Comparison of ENCODE assay signal across 31 cellular contexts in genomic region chr17:1946021-1946932, GRCh38.
DNase-seq lines count a peak whose midpoint lies in the region; ATAC-seq, FAIRE-seq and TF ChIP-seq lines count a peak whose summit lies in the region.
"Had no signal": no experiment of that assay in that cellular context is flagged by ENCODE, and none has a peak within 500 bp of the region (broad histone marks: within the 10 kb centered on the region; RNA-seq: fewer than 3 reads in every experiment).

No MANE protein-coding gene starts in this region.

- H3K27ac ChIP-seq in osteoblast (ENCODE audit: low read depth, low read length) (no peak overlapping the region), aorta (ENCODE audit: low read depth in 1 of 2, low read length in 2 of 2) (no peak overlapping the region)
- H3K27ac ChIP-seq: epithelial cell of prostate, lower lobe of right lung, suprapubic skin, upper lobe of right lung had no signal

- no peaks in the 10 kb centered on the region for H3K36me3 ChIP-seq in osteoblast (ENCODE audit: insufficient read depth, low read length)
- H3K36me3 ChIP-seq in aorta (ENCODE audit: control insufficient read depth in 1 of 2, insufficient read depth in 2 of 2, low read length in 1 of 2): no peaks in the 10 kb centered on the region
- H3K36me3 ChIP-seq: lower lobe of right lung, suprapubic skin, upper lobe of right lung had no signal

- no peak for DNase-seq in GM12891 (ENCODE audit: insufficient read length, low spot score)
- DNase-seq in WTC11 (ENCODE audit: low spot score): no peak
- no peak for DNase-seq in left lobe of liver (ENCODE audit: low spot score)
- DNase-seq in osteoblast (ENCODE audit: insufficient read length, low spot score, missing footprints): peak; percentile 80
- no peak for DNase-seq in T-helper 2 cell treated with Interferon-gamma antibody and Interleukin-4, amounts not matched to agents 5 μg/mL and 100 μg/mL, for 36 hours (ENCODE audit: low spot score)
- no peak for DNase-seq in aorta
- DNase-seq in SHP77 treated with DMSO at 0.1 percent for 48 hours (lab: John Stamatoyannopoulos, UW): no peak
- DNase-seq: activated CD4-positive, alpha-beta memory T cell treated with anti-CD3 and anti-CD28 coated beads, Interleukin-2, amount 10 ng/mL, durations not matched to agents 7 days and 5 days; activated CD4-positive, alpha-beta T cell treated with anti-CD3 and anti-CD28 coated beads for 1 hour; activated CD8-positive, alpha-beta memory T cell treated with anti-CD3 and anti-CD28 coated beads, Interleukin-2, amount 50 U/mL, for 48 hours; CD4-positive, alpha-beta T cell; effector CD4-positive, alpha-beta T cell; EL; lower lobe of right lung; NCI-H1105 treated with DMSO at 0.1 percent for 48 hours; NCI-H2029; NCI-H526 treated with DMSO at 0.1 percent for 48 hours; SK-N-SH; stimulated activated naive CD4-positive, alpha-beta T cell; upper lobe of right lung had no signal

- intact Hi-C loops in aorta (cut with DNase I): no loop called here

- TF ChIP-seq CTCF in WTC11 (IDR thresholded peaks at IDR 0.05) (no peak), osteoblast (IDR thresholded peaks at IDR 0.05; ENCODE audit: extremely low read depth, low read depth, low read length) (no peak)

- no peak for TF ChIP-seq POLR2A in GM12891 (IDR thresholded peaks at IDR 0.05; ENCODE audit: low read depth, low read length)

- H3K4me1 ChIP-seq in osteoblast (ENCODE audit: insufficient read depth, low read length): no peaks in the 10 kb centered on the region
- no peaks in the 10 kb centered on the region for H3K4me1 ChIP-seq in aorta (ENCODE audit: control insufficient read depth in 1 of 2, insufficient read depth in 2 of 2, low read length in 2 of 2)
- H3K4me1 ChIP-seq: lower lobe of right lung, upper lobe of right lung had no signal

- no peaks in the 10 kb centered on the region for H3K9me3 Mint-ChIP-seq in WTC11
- H3K9me3 Mint-ChIP-seq in T-helper 2 cell treated with Interferon-gamma antibody and Interleukin-4, amounts not matched to agents 5 μg/mL and 100 μg/mL, for 36 hours: no peaks in the 10 kb centered on the region
- H3K9me3 Mint-ChIP-seq: activated CD4-positive, alpha-beta memory T cell treated with anti-CD3 and anti-CD28 coated beads, Interleukin-2, amount 10 ng/mL, durations not matched to agents 7 days and 5 days; activated naive CD4-positive, alpha-beta T cell treated with anti-CD3 and anti-CD28 coated beads, Interleukin-2, amount 50 U/mL, for 24 hours; activated T-helper 17 cell treated with anti-CD3 and anti-CD28 coated beads, Interleukin-2, amount 50 U/mL, for 72 hours; CD4-positive, alpha-beta T cell; neural crest cell; T-helper 1 cell treated with Interleukin-12 subunit alpha and Interleukin-12 subunit beta and Interleukin-4 antibody, amounts not matched to agents 30 μg/mL and 1 μg/mL, for 36 hours had no signal

- H3K27ac Mint-ChIP-seq in WTC11: peak overlapping the region; percentile 50
- H3K27ac Mint-ChIP-seq in T-helper 2 cell treated with Interferon-gamma antibody and Interleukin-4, amounts not matched to agents 5 μg/mL and 100 μg/mL, for 36 hours: no peak overlapping the region
- H3K27ac Mint-ChIP-seq: activated CD4-positive, alpha-beta memory T cell treated with anti-CD3 and anti-CD28 coated beads, Interleukin-2, amount 10 ng/mL, durations not matched to agents 7 days and 5 days; activated naive CD4-positive, alpha-beta T cell treated with anti-CD3 and anti-CD28 coated beads, Interleukin-2, amount 50 U/mL, for 24 hours; activated T-helper 17 cell treated with anti-CD3 and anti-CD28 coated beads, Interleukin-2, amount 50 U/mL, for 72 hours; CD4-positive, alpha-beta T cell; progenitor cell of endocrine pancreas had no signal

- no peaks in the 10 kb centered on the region for H3K36me3 Mint-ChIP-seq in WTC11
- no peaks in the 10 kb centered on the region for H3K36me3 Mint-ChIP-seq in T-helper 2 cell treated with Interferon-gamma antibody and Interleukin-4, amounts not matched to agents 5 μg/mL and 100 μg/mL, for 36 hours (ENCODE audit: low read depth)
- H3K36me3 Mint-ChIP-seq: activated naive CD4-positive, alpha-beta T cell treated with anti-CD3 and anti-CD28 coated beads, Interleukin-2, amount 50 U/mL, for 24 hours had no signal

- H3K27me3 ChIP-seq in osteoblast (ENCODE audit: insufficient read depth, low read length) (no peaks in the 10 kb centered on the region), aorta (ENCODE audit: control insufficient read depth in 1 of 2, insufficient read depth in 2 of 2, low read length in 1 of 2) (no peaks in the 10 kb centered on the region)
- H3K27me3 ChIP-seq: suprapubic skin, upper lobe of right lung had no signal

- H3K79me2 ChIP-seq in osteoblast (ENCODE audit: insufficient read depth, low read length): no peaks in the 10 kb centered on the region

- peak; percentile 69 for FAIRE-seq in GM12891 (lab: Jason Lieb, UNC)
- FAIRE-seq: astrocyte, keratinocyte, RCC 7860 had no signal

- H3K4me1 Mint-ChIP-seq in WTC11: no peaks in the 10 kb centered on the region
- no peaks in the 10 kb centered on the region for H3K4me1 Mint-ChIP-seq in T-helper 2 cell treated with Interferon-gamma antibody and Interleukin-4, amounts not matched to agents 5 μg/mL and 100 μg/mL, for 36 hours (ENCODE audit: low read depth)
- H3K4me1 Mint-ChIP-seq: activated CD4-positive, alpha-beta memory T cell treated with anti-CD3 and anti-CD28 coated beads, Interleukin-2, amount 10 ng/mL, durations not matched to agents 7 days and 5 days; activated naive CD4-positive, alpha-beta T cell treated with anti-CD3 and anti-CD28 coated beads, Interleukin-2, amount 50 U/mL, for 24 hours had no signal

- no peak overlapping the region for H2AFZ ChIP-seq in osteoblast (ENCODE audit: low read length)

- H3K4me2 ChIP-seq in osteoblast (ENCODE audit: insufficient read depth, low read length): no peak overlapping the region
- H3K4me2 ChIP-seq: SK-N-SH had no signal

- no peaks in the 10 kb centered on the region for H4K20me1 ChIP-seq in osteoblast (ENCODE audit: insufficient read depth, low read length)

- H3K4me3 Mint-ChIP-seq in WTC11: no peak overlapping the region
- no peak overlapping the region for H3K4me3 Mint-ChIP-seq in T-helper 2 cell treated with Interferon-gamma antibody and Interleukin-4, amounts not matched to agents 5 μg/mL and 100 μg/mL, for 36 hours
- H3K4me3 Mint-ChIP-seq: activated CD4-positive, alpha-beta memory T cell treated with anti-CD3 and anti-CD28 coated beads, Interleukin-2, amount 10 ng/mL, durations not matched to agents 7 days and 5 days; activated naive CD4-positive, alpha-beta T cell treated with anti-CD3 and anti-CD28 coated beads, Interleukin-2, amount 50 U/mL, for 24 hours; activated T-helper 17 cell treated with anti-CD3 and anti-CD28 coated beads, Interleukin-2, amount 50 U/mL, for 72 hours; CD4-positive, alpha-beta T cell; neural crest cell; T-helper 1 cell treated with Interleukin-12 subunit alpha and Interleukin-12 subunit beta and Interleukin-4 antibody, amounts not matched to agents 30 μg/mL and 1 μg/mL, for 36 hours had no signal

- H3K9me3 ChIP-seq in osteoblast (ENCODE audit: low read depth, low read length) (no peaks in the 10 kb centered on the region), aorta (ENCODE audit: control insufficient read depth, low read length) (no peaks in the 10 kb centered on the region)
- H3K9me3 ChIP-seq: lower lobe of right lung, SK-N-SH, suprapubic skin, upper lobe of right lung had no signal

- CTCF ChIA-PET in WTC11 (lab: Charles Lee): no interaction called here

- no peak overlapping the region for H3K4me3 ChIP-seq in osteoblast (ENCODE audit: insufficient read depth, low read length)
- no peak overlapping the region for H3K4me3 ChIP-seq in aorta (ENCODE audit: low read length in 2 of 2)
- H3K4me3 ChIP-seq: lower lobe of right lung, suprapubic skin, upper lobe of right lung had no signal

- POLR2A ChIA-PET in WTC11 (lab: Charles Lee): no interaction called here

- ATAC-seq in WTC11 (no peak), left lobe of liver (peak; percentile 69), aorta (ENCODE audit: low FRiP score) (no peak)
- ATAC-seq: activated T-helper 17 cell treated with anti-CD3 and anti-CD28 coated beads, Interleukin-2, amount 50 U/mL, for 72 hours; sciatic nerve had no signal

- WGBS in aorta, 2 donors: 92% methylated on average over 20 of the region's 20 CpGs

- no peaks in the 10 kb centered on the region; the same call in 1 of the 2 replicates for H3K27me3 Mint-ChIP-seq in WTC11 (ENCODE audit: low read depth)
- no peaks in the 10 kb centered on the region for H3K27me3 Mint-ChIP-seq in T-helper 2 cell treated with Interferon-gamma antibody and Interleukin-4, amounts not matched to agents 5 μg/mL and 100 μg/mL, for 36 hours (ENCODE audit: low read depth)
- H3K27me3 Mint-ChIP-seq: activated CD4-positive, alpha-beta memory T cell treated with anti-CD3 and anti-CD28 coated beads, Interleukin-2, amount 10 ng/mL, durations not matched to agents 7 days and 5 days; activated naive CD4-positive, alpha-beta T cell treated with anti-CD3 and anti-CD28 coated beads, Interleukin-2, amount 50 U/mL, for 24 hours; activated T-helper 17 cell treated with anti-CD3 and anti-CD28 coated beads, Interleukin-2, amount 50 U/mL, for 72 hours; CD4-positive, alpha-beta T cell; progenitor cell of endocrine pancreas had no signal

TF ChIP-seq in GM12891, 5 proteins besides CTCF, POLR2A, EP300 and RAD21:
- TF ChIP-seq PAX5 (IDR thresholded peaks at IDR 0.05; ENCODE audit: insufficient read depth, low read length, severe bottlenecking) (no peak), POLR2AphosphoS5 (IDR thresholded peaks at IDR 0.05; ENCODE audit: low read depth, low read length) (no peak), POU2F2 (IDR thresholded peaks at IDR 0.05; ENCODE audit: low read depth, low read length) (no peak), SPI1 (IDR thresholded peaks at IDR 0.05; ENCODE audit: low read depth, low read length) (no peak), TAF1 (IDR thresholded peaks at IDR 0.05; ENCODE audit: low read depth, low read length) (no peak)

TF ChIP-seq in WTC11, 78 proteins besides CTCF, POLR2A, EP300 and RAD21:
- TF ChIP-seq GABPB1 (CRISPR knock-in tag; IDR thresholded peaks at IDR 0.05) (peak; percentile 34; the same call in 1 of the 2 replicates), FOXK1 (CRISPR knock-in tag; IDR thresholded peaks at IDR 0.05) (no peak)
